ENCODE assay signal across 28 cellular contexts in genomic region chr12:27646149-27646548, GRCh38. TPM values are rescaled to one million over a fixed set of nuclear protein-coding genes. Genes with fewer than 3 reads are reported as not detected.
"Had no signal": no experiment of that assay in that cellular context is flagged by ENCODE, and none has a peak within 500 bp of the region (broad histone marks: within the 10 kb centered on the region; RNA-seq: fewer than 3 reads in every experiment).

No MANE protein-coding gene starts in this region.

- H3K4me1 Mint-ChIP-seq: neural progenitor cell; stimulated activated naive CD8-positive, alpha-beta T cell treated with anti-CD3 and anti-CD28 coated beads, Interleukin-15, amount 100 ng/mL, for 72 hours had no signal

- H2AFZ ChIP-seq: neural progenitor cell had no signal

- H3K4me3 ChIP-seq: coronary artery, esophagus squamous epithelium, lower lobe of right lung, neural progenitor cell, prostate gland, sigmoid colon, skin epidermis, suprapubic skin, transverse colon had no signal

- H3K9me3 Mint-ChIP-seq: effector memory CD8-positive, alpha-beta T cell; immature natural killer cell; naive B cell; natural killer cell treated with Interleukin-12 subunit alpha and Interleukin-12 subunit beta and Interleukin-15 and Interleukin-18, amount 100 ng/mL, for 72 hours; neural progenitor cell; stimulated activated naive B cell treated with anti-CD40 and anti-IgM and Interleukin-4, amounts not matched to agents 10 μg/mL and 1 μg/mL and 100 μg/mL, for 72 hours; stimulated activated naive CD8-positive, alpha-beta T cell treated with anti-CD3 and anti-CD28 coated beads, Interleukin-15, amount 100 ng/mL, for 72 hours had no signal

- H3K4me3 Mint-ChIP-seq: effector memory CD8-positive, alpha-beta T cell; immature natural killer cell; naive B cell; natural killer cell treated with Interleukin-12 subunit alpha and Interleukin-12 subunit beta and Interleukin-15 and Interleukin-18, amount 100 ng/mL, for 72 hours; neural progenitor cell; stimulated activated naive B cell treated with anti-CD40 and anti-IgM and Interleukin-4, amounts not matched to agents 10 μg/mL and 1 μg/mL and 100 μg/mL, for 72 hours; stimulated activated naive CD8-positive, alpha-beta T cell treated with anti-CD3 and anti-CD28 coated beads, Interleukin-15, amount 100 ng/mL, for 72 hours had no signal

- DNase-seq: dermis blood vessel endothelial cell; effector memory CD8-positive, alpha-beta T cell; esophagus squamous epithelium; foreskin melanocyte; hypothalamus; immature natural killer cell; islet precursor cell; kidney glomerular epithelial cell; left colon; left ventricle myocardium superior; lower lobe of right lung; naive B cell; nucleus accumbens; right cardiac atrium; sigmoid colon; stimulated activated CD4-positive, alpha-beta T cell treated with anti-CD3 and anti-CD28 coated beads, Interleukin-15, amount 100 ng/mL, for 24 hours; stimulated activated CD4-positive, alpha-beta T cell treated with anti-CD3 and anti-CD28 coated beads, Interleukin-2, amount 100 ng/mL, for 48 hours; stimulated activated naive B cell treated with anti-CD40 and anti-IgM and Interleukin-4, amounts not matched to agents 10 μg/mL and 1 μg/mL and 100 μg/mL, for 72 hours; stimulated activated naive CD8-positive, alpha-beta T cell treated with anti-CD3 and anti-CD28 coated beads, Interleukin-15, amount 100 ng/mL, for 72 hours; transverse colon had no signal

- H3K27ac ChIP-seq: coronary artery, epithelial cell of prostate, esophagus squamous epithelium, lower lobe of right lung, neural progenitor cell, prostate gland, sigmoid colon, skin epidermis, suprapubic skin, transverse colon had no signal

- H3K27ac Mint-ChIP-seq: effector memory CD8-positive, alpha-beta T cell; immature natural killer cell; natural killer cell treated with Interleukin-12 subunit alpha and Interleukin-12 subunit beta and Interleukin-15 and Interleukin-18, amount 100 ng/mL, for 72 hours; neural progenitor cell; stimulated activated naive B cell treated with anti-CD40 and anti-IgM and Interleukin-4, amounts not matched to agents 10 μg/mL and 1 μg/mL and 100 μg/mL, for 72 hours; stimulated activated naive CD8-positive, alpha-beta T cell treated with anti-CD3 and anti-CD28 coated beads, Interleukin-15, amount 100 ng/mL, for 72 hours had no signal

- H3K36me3 ChIP-seq: neural progenitor cell, prostate gland, transverse colon had no signal

- H3K4me2 ChIP-seq: neural progenitor cell had no signal

- ATAC-seq: effector memory CD8-positive, alpha-beta T cell; left colon; left ventricle myocardium superior; lower lobe of right lung; stimulated activated naive B cell treated with anti-CD40 and anti-IgM and Interleukin-4, amounts not matched to agents 10 μg/mL and 1 μg/mL and 100 μg/mL, for 72 hours; stimulated activated naive CD8-positive, alpha-beta T cell treated with anti-CD3 and anti-CD28 coated beads, Interleukin-15, amount 100 ng/mL, for 72 hours had no signal

- H3K27me3 Mint-ChIP-seq: naive B cell; stimulated activated naive B cell treated with anti-CD40 and anti-IgM and Interleukin-4, amounts not matched to agents 10 μg/mL and 1 μg/mL and 100 μg/mL, for 72 hours; stimulated activated naive CD8-positive, alpha-beta T cell treated with anti-CD3 and anti-CD28 coated beads, Interleukin-15, amount 100 ng/mL, for 72 hours had no signal

- H3K36me3 Mint-ChIP-seq: immature natural killer cell; natural killer cell treated with Interleukin-12 subunit alpha and Interleukin-12 subunit beta and Interleukin-15 and Interleukin-18, amount 100 ng/mL, for 72 hours had no signal

- H3K27me3 ChIP-seq: esophagus squamous epithelium, neural progenitor cell, sigmoid colon, suprapubic skin, transverse colon had no signal

- H3K9ac ChIP-seq: neural progenitor cell had no signal

- H3K4me1 ChIP-seq: neural progenitor cell, prostate gland, suprapubic skin, transverse colon had no signal

- H3K9me3 ChIP-seq: esophagus squamous epithelium, lower lobe of right lung, prostate gland, sigmoid colon, suprapubic skin, transverse colon had no signal

RNA-seq across cellular contexts. Expression of gene REP15, which starts 50.1 kb away (rescaled TPM):
- total RNA-seq: mononuclear cell had no signal
- polyA plus RNA-seq: immature natural killer cell had no signal
